Comparison of ENCODE assay signal across 11 cellular contexts in the genomic region with DNA sequence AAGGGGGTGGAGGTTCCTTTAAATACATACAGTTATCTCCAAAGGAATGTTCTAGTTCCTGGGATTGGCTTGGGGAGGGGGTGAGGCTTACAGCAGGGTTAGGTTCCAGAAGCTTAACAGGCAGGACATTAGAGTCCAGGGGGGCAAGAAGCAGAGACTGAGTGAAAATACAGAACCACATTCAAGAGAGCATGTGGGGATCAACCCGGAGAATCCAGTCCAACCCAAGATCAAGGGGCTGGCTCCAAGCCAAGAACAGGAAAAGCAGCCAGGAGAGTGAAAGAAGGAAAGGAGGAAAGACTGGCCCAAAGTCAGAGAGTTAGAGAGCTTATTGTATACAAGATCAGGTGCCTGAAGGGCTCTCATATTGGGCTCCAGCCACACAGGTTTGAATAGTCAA.
A peak's percentile ranks its signal among the peaks of the same experiment; 100 is the strongest.
DNase-seq lines count a peak whose midpoint lies in the region; ATAC-seq and TF ChIP-seq lines count a peak whose summit lies in the region.
"Had no signal": no experiment of that assay in that cellular context is flagged by ENCODE, and none has a peak within 500 bp of the region (broad histone marks: within the 10 kb centered on the region; RNA-seq: fewer than 3 reads in every experiment).

No MANE protein-coding gene starts in this region.

- no peak for TF ChIP-seq CTCF in fibroblast of villous mesenchyme (IDR thresholded peaks at IDR 0.05; ENCODE audit: insufficient read depth, low read depth, low read length)

- peaks cover 53% of the 10 kb centered on the region for H3K4me1 ChIP-seq in GM23248 (ENCODE audit: insufficient read depth)

- in situ Hi-C loops in GM23248 (cut with MboI): no loop called here

- intact Hi-C loops in sciatic nerve (cut with DNase I): no loop called here

- H3K9ac ChIP-seq in GM23248: no peak overlapping the region

- ATAC-seq in sciatic nerve (no peak), HG02970 (IDR thresholded peaks at IDR 0.05; ENCODE audit: low FRiP score, unreplicated experiment) (no peak)

- H2AFZ ChIP-seq in GM23248: no peak overlapping the region

- H3K27me3 ChIP-seq in GM23248 (replicated peaks; ENCODE audit: insufficient read depth): no peaks in the 10 kb centered on the region

- H3K4me3 ChIP-seq in GM23248: no peak overlapping the region
- H3K4me3 ChIP-seq in fibroblast of villous mesenchyme (ENCODE audit: low read depth, low read length): no peak overlapping the region

- no peaks in the 10 kb centered on the region for H3K79me2 ChIP-seq in GM23248 (ENCODE audit: insufficient read depth)

- H3K9me2 ChIP-seq in GM23248 (ENCODE audit: insufficient read depth): no peaks in the 10 kb centered on the region

- H3K36me3 ChIP-seq in GM23248 (ENCODE audit: low read depth): no peaks in the 10 kb centered on the region

- no peaks in the 10 kb centered on the region for H4K20me1 ChIP-seq in GM23248 (ENCODE audit: insufficient read depth)

- no peak for DNase-seq in GM23248
- DNase-seq in NCI-H69 (lab: John Stamatoyannopoulos, UW): peak; percentile 40
- DNase-seq in fibroblast of villous mesenchyme (ENCODE audit: low read depth): peak; percentile 4
- DNase-seq in sciatic nerve (ENCODE audit: low spot score): peak; percentile 57
- DNase-seq in NCI-H2081 (lab: John Stamatoyannopoulos, UW): no peak
- no peak for DNase-seq in inferior parietal cortex (ENCODE audit: extremely low spot score)
- DNase-seq: CD4-positive, alpha-beta T cell; NCI-H1092; NCI-H446 treated with DMSO at 0.1 percent for 48 hours; SW 1271 had no signal

- no peaks in the 10 kb centered on the region for H3K9me3 ChIP-seq in GM23248 (ENCODE audit: low read depth)

- peaks cover 51% of the 10 kb centered on the region for H3F3A ChIP-seq in GM23248 (ENCODE audit: insufficient read depth)

- WGBS in GM23248 (ENCODE audit: low coverage in 1 of 2, low lambda C conversion rate in 2 of 2, missing lambda C conversion rate in 2 of 2), 2 experiments: 7 to 11% methylated on average over 1 of the region's 1 CpG

- H3K4me2 ChIP-seq in GM23248 (ENCODE audit: unreplicated experiment): peak overlapping the region; percentile 19

- no peak overlapping the region for H3K27ac ChIP-seq in GM23248

Comparison
In these comparisons a context has a peak if more than half of its experiments do, and no peak if none do; other contexts are left out.
1. DNase-seq: peak in NCI-H69 (single experiment), fibroblast of villous mesenchyme (single experiment) and sciatic nerve (single experiment); none in GM23248 (single experiment), NCI-H2081 (0 of 2) and inferior parietal cortex (single experiment).